Comparison of ENCODE assay signal across 16 cellular contexts in the genomic region with DNA sequence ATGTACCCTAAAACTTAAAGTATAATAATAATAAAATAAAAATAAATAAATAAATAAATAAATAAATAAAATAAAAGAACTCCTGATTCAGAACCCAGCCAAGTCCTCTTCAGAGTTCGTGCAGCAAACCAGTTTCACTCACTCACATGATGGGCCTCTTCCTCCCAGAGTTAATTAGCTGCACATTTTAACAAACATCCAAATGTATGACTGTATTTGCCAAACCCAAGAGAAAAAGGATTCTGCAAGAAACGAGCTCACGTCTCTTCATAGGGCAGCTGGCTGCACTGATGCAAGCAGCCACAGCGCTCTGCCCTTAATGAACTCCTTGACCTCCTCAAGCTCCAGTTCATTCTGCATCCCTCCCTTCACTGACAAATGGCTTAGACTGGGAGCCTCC. TPM values are rescaled to one million over a fixed set of nuclear protein-coding genes. Genes with fewer than 3 reads are reported as not detected.
DNase-seq lines count a peak whose midpoint lies in the region; ATAC-seq and TF ChIP-seq lines count a peak whose summit lies in the region.
"Had no signal": no experiment of that assay in that cellular context is flagged by ENCODE, and none has a peak within 500 bp of the region (broad histone marks: within the 10 kb centered on the region; RNA-seq: fewer than 3 reads in every experiment).

No MANE protein-coding gene starts in this region.

- no peak for TF ChIP-seq CTCF in AG09309 (IDR thresholded peaks at IDR 0.05; ENCODE audit: control insufficient read depth, insufficient read depth, low read depth, low read length, missing control alignments)
- no peak for TF ChIP-seq CTCF in ascending aorta (IDR thresholded peaks at IDR 0.05)
- no peak for TF ChIP-seq CTCF in psoas muscle (IDR thresholded peaks at IDR 0.05)

- no peaks in the 10 kb centered on the region for H3K36me3 ChIP-seq in ascending aorta
- H3K36me3 ChIP-seq in psoas muscle (ENCODE audit: insufficient read depth in 1 of 2, low read depth in 1 of 2) = no peaks in the 10 kb centered on the region
- H3K36me3 ChIP-seq: HAP-1, SJSA1 had no signal

- H3K27me3 ChIP-seq in ascending aorta (no peaks in the 10 kb centered on the region), psoas muscle (ENCODE audit: insufficient read depth in 3 of 3, low read length in 2 of 3) (no peaks in the 10 kb centered on the region)
- H3K27me3 ChIP-seq: SJSA1 had no signal

- H3K27ac ChIP-seq in ascending aorta (no peak overlapping the region), psoas muscle (no peak overlapping the region)
- H3K27ac ChIP-seq: C4-2B, SJSA1 had no signal

- H3K4me3 ChIP-seq in AG09309 (ENCODE audit: control insufficient read depth, low read depth, low read length) (no peak overlapping the region), ascending aorta (no peak overlapping the region), psoas muscle (no peak overlapping the region)
- H3K4me3 ChIP-seq: HAP-1, SJSA1 had no signal

- no peak for ATAC-seq in psoas muscle

- no peaks in the 10 kb centered on the region for H3K9me3 ChIP-seq in ascending aorta
- H3K9me3 ChIP-seq in psoas muscle = no peaks in the 10 kb centered on the region
- H3K9me3 ChIP-seq: HAP-1, SJSA1 had no signal

- DNase-seq in AG09309 (ENCODE audit: low read depth) (peak; percentile 62), GM04504 (ENCODE audit: low read depth) (peak; percentile 55), epidermal melanocyte (ENCODE audit: insufficient read length, low spot score) (peak; percentile 37), foreskin melanocyte (peak; percentile 85), iPS-NIHi7 (ENCODE audit: extremely low spot score) (no peak), ascending aorta (ENCODE audit: low spot score in 2 of 2) (no peak), NCI-H2029 (lab: John Stamatoyannopoulos, UW) (no peak), psoas muscle (no peak)
- DNase-seq: 8988T, NCI-H1105 treated with DMSO at 0.1 percent for 48 hours, NCI-H187 treated with DMSO at 0.1 percent for 48 hours, NCI-H345, NCI-H524 treated with DMSO at 0.1 percent for 48 hours had no signal

- intact Hi-C loops in ascending aorta (cut with DNase I) (no loop called here), psoas muscle (cut with DNase I) (no loop called here)

- no peaks in the 10 kb centered on the region for H3K4me1 ChIP-seq in ascending aorta
- peaks cover 4% of the 10 kb centered on the region for H3K4me1 ChIP-seq in psoas muscle
- H3K4me1 ChIP-seq: HAP-1, SJSA1 had no signal

- WGBS in psoas muscle, 3 donors = 79 to 90% (median 87%) methylated on average over 4 of the region's 4 CpGs

RNA-seq across cellular contexts. Expression of a gene that starts 55.1 kb away (rescaled TPM):
- total RNA-seq in ascending aorta = not detected
- total RNA-seq in psoas muscle = under 1 TPM; 0.24 to 0.64 (median 0.43) TPM
- polyA plus RNA-seq in psoas muscle = 1 to 10 TPM in 1 of 3 donors, under 1 TPM in 2; 0.34 to 6.8 (median 0.37) TPM

Comparison
In these comparisons a context has a peak if more than half of its experiments do, and no peak if none do; other contexts are left out.
1. DNase-seq: peak in AG09309 (single experiment), GM04504 (single experiment), epidermal melanocyte (single experiment) and foreskin melanocyte (single experiment); none in iPS-NIHi7 (single experiment), ascending aorta (0 of 2), NCI-H2029 (single experiment) and psoas muscle (0 of 2).